Comparison of ENCODE assay signal across 22 cellular contexts in genomic region chr13:60969659-60970058, GRCh38.
DNase-seq lines count a peak whose midpoint lies in the region; ATAC-seq, FAIRE-seq and TF ChIP-seq lines count a peak whose summit lies in the region.
"Had no signal": no experiment of that assay in that cellular context is flagged by ENCODE, and none has a peak within 500 bp of the region (broad histone marks: within the 10 kb centered on the region; RNA-seq: fewer than 3 reads in every experiment).

No MANE protein-coding gene starts in this region.

- no peak overlapping the region for H2AFZ ChIP-seq in PC-9

- TF ChIP-seq CTCF in heart left ventricle (IDR thresholded peaks at IDR 0.05) (no peak), PC-9 (conservative IDR thresholded peaks at IDR 0.05) (no peak)

- no peaks in the 10 kb centered on the region for H3F3A ChIP-seq in PC-9 (ENCODE audit: insufficient read depth, low read depth)

- POLR2A ChIA-PET in PC-9 (lab: Charles Lee; ENCODE audit: unreplicated experiment) = interaction anchor here (0.7 kb wide), 1 partner anchor 149 kb away, joined by 6 read pairs; no protein-coding TSS in a partner anchor

- peak; percentile 30 for DNase-seq in NCI-H1105 (lab: John Stamatoyannopoulos, UW)
- peak; percentile 40 for DNase-seq in NCI-H1417 treated with DMSO at 0.1 percent for 48 hours (lab: John Stamatoyannopoulos, UW)
- DNase-seq in heart left ventricle = no peak
- DNase-seq in SHP77 treated with DMSO at 0.1 percent for 48 hours (lab: John Stamatoyannopoulos, UW) = no peak
- DNase-seq in AML-193 (lab: John Stamatoyannopoulos, UW) = no peak
- DNase-seq in PC-9 = no peak
- DNase-seq: CD8-positive, alpha-beta T cell; DMS 273 treated with DMSO at 0.1 percent for 48 hours; DND-41; Kasumi-1; NCI-H1092 treated with DMSO at 0.1 percent for 48 hours; NCI-H2029; NCI-H446 treated with DMSO at 0.1 percent for 48 hours; NCI-H526 treated with DMSO at 0.1 percent for 48 hours; SHP77; T-helper 1 cell had no signal

- no peak overlapping the region for H3K4me2 ChIP-seq in PC-9

- ATAC-seq in heart left ventricle = peak in 3 of 4 donors; percentile 37 to 69 (median 39)
- ATAC-seq: CD8-positive, alpha-beta T cell; HepG2; K562 had no signal

- WGBS in heart left ventricle, 4 donors = 22 to 34% (median 29%) methylated on average over 2 of the region's 2 CpGs

- H3K4me3 ChIP-seq in heart left ventricle (no peak overlapping the region), PC-9 (no peak overlapping the region)
- H3K4me3 ChIP-seq: K562 had no signal

- intact Hi-C loops in heart left ventricle (cut with DNase I) = loop anchor here in 1 of 10 donors (10.0 kb wide), 2 partner anchors 195 to 435 kb away; no protein-coding TSS in a partner anchor
- intact Hi-C loops in PC-9 (cut with micrococcal nuclease; ENCODE audit: unreplicated experiment) = no loop called here

- H3K36me3 ChIP-seq in heart left ventricle (no peaks in the 10 kb centered on the region), PC-9 (ENCODE audit: low read depth) (no peaks in the 10 kb centered on the region)

- peak; percentile 72 for FAIRE-seq in islet of Langerhans (lab: Jason Lieb, UNC)
- FAIRE-seq: GM19239, H54, HepG2, K562 had no signal

- H3K27me3 ChIP-seq in heart left ventricle (no peaks in the 10 kb centered on the region), PC-9 (ENCODE audit: insufficient read depth, low read depth) (no peaks in the 10 kb centered on the region)

- H3K9me3 ChIP-seq in heart left ventricle = peaks cover 0 to 8% (median 0%) of the 10 kb centered on the region in 12 donors
- H3K9me3 ChIP-seq in PC-9 (ENCODE audit: insufficient read depth, low read depth) = no peaks in the 10 kb centered on the region

- no TSS peak for BruUV-seq in PC-9 (replicated peaks; lab: Mats Ljungman, UMichigan)

- H4K20me1 ChIP-seq in PC-9 (ENCODE audit: insufficient read depth) = no peaks in the 10 kb centered on the region

- H3K27ac ChIP-seq in heart left ventricle (peak overlapping the region in 1 of 12 donors; percentile 2), PC-9 (no peak overlapping the region)
- H3K27ac ChIP-seq: C4-2B had no signal

- CTCF ChIA-PET in PC-9 (lab: Charles Lee) = no interaction called here

- no peaks in the 10 kb centered on the region for H3K79me2 ChIP-seq in PC-9 (ENCODE audit: low read depth)

- no peaks in the 10 kb centered on the region for H3K9me2 ChIP-seq in PC-9 (ENCODE audit: insufficient read depth)

- H3K4me1 ChIP-seq in heart left ventricle (peaks cover 0 to 11% (median 0%) of the 10 kb centered on the region in 12 donors), PC-9 (replicated peaks; ENCODE audit: insufficient read depth) (no peaks in the 10 kb centered on the region)

- TF ChIP-seq POLR2A in heart left ventricle (IDR thresholded peaks at IDR 0.05) = no peak

Comparison
In these comparisons a context has a peak if more than half of its experiments do, and no peak if none do; other contexts are left out.
1. DNase-seq: peak in NCI-H1105 (single experiment) and NCI-H1417 treated with DMSO at 0.1 percent for 48 hours (single experiment); none in heart left ventricle (0 of 5), SHP77 treated with DMSO at 0.1 percent for 48 hours (single experiment), AML-193 (0 of 2) and PC-9 (0 of 2).